In the genomic region with DNA sequence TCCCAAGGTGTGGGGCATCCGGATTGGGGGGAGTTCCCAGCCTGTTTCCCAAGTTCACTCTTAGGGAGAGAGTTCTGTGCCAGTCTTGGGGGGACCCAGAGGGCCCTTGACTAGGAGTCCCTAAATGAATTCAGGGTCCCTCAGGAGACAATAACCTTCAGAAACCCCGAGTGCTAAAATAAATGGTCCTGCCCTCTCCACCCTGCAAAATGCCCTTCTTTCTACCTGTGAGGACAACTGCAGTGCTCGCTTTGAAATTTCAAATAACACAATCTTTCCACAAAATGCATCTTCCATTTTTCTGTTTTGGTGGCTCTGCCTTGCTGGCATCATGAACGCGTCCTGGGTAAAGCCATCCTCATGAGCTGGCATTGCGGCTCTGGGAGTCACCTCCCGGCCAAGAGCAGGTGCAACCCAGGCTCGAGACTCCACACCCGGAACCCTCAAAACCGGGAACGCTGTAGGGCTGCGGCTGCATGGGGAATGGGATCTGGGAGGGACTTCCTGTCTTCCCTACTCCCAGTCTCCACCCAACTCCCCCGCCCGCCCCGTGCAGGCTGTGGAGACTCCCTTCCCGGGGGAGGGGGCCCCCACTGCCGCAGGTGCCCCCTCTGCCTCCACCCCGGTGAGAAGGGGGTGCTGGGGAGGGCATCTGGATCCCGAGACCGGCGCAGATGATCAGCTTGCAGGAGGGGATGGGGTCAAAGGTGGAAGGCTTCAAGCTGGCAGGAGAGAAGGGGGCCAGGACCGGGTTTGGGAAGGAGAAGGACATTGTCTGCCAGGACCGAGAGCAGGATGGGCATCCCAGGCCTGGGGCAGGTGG, we compare ENCODE assay signal across 10 cellular contexts. TPM values are rescaled to one million over a fixed set of nuclear protein-coding genes. Genes with fewer than 3 reads are reported as not detected.
A peak's percentile ranks its signal among the peaks of the same experiment; 100 is the strongest.
DNase-seq lines count a peak whose midpoint lies in the region; ATAC-seq, FAIRE-seq and TF ChIP-seq lines count a peak whose summit lies in the region.
"Had no signal": no experiment of that assay in that cellular context is flagged by ENCODE, and none has a peak within 500 bp of the region (broad histone marks: within the 10 kb centered on the region; RNA-seq: fewer than 3 reads in every experiment).

A gene (plus strand): TSS at position 529 of the 823 bp plus-strand sequence. CDS start 845 bp downstream, outside the sequence.

- peak; percentile 48 for ATAC-seq in stimulated activated naive CD8-positive, alpha-beta T cell treated with anti-CD3 and anti-CD28 coated beads, Interleukin-15, amount 100 ng/mL, for 72 hours
- no peak for ATAC-seq in stimulated activated naive CD8-positive, alpha-beta T cell treated with anti-CD3 and anti-CD28 coated beads, Interleukin-15, Interleukin-2, amounts not matched to agents 100 U/mL and 50 U/mL, for 24 hours
- ATAC-seq in lower lobe of right lung (peak; percentile 91 to 95), HG03521 (IDR thresholded peaks at IDR 0.05; ENCODE audit: unreplicated experiment) (no peak)

- H3K18ac ChIP-seq in H1 (ENCODE audit: extremely low read depth, low read length): no peak within 1 kb of the TSS; the same call in none of the 2 replicates

- H3K23ac ChIP-seq in H1 (ENCODE audit: insufficient read length): no peak within 1 kb of the TSS

- peak within 1 kb of the TSS; percentile 59 for H3K4me3 ChIP-seq in OCI-LY7 (ENCODE audit: low read depth, low read length, poor library complexity, severe bottlenecking)
- H3K4me3 ChIP-seq in H1 (ENCODE audit: extremely low read depth in 1 of 4, insufficient read depth in 2 of 4, low read depth in 3 of 4, low read length in 4 of 4): peak within 1 kb of the TSS; percentile 85 to 93 (median 92)
- H3K4me3 ChIP-seq in lower lobe of right lung: peak within 1 kb of the TSS; percentile 77

- no peaks in the 10 kb centered on the region for H3K9me3 ChIP-seq in OCI-LY7 (ENCODE audit: low read length)
- H3K9me3 ChIP-seq in H1 (ENCODE audit: insufficient read depth in 2 of 2, low read depth in 1 of 2, low read length in 1 of 2): no peaks in the 10 kb centered on the region
- H3K9me3 ChIP-seq in lower lobe of right lung: no peaks in the 10 kb centered on the region

- H2BK120ac ChIP-seq in H1 (replicated peaks; ENCODE audit: low read depth, low read length): no peak within 1 kb of the TSS

- no peak within 1 kb of the TSS for H2BK20ac ChIP-seq in H1 (ENCODE audit: low read length)

- 18% methylated on average over 22 of the region's 23 CpGs; no CpG with 5 or more reads in 1 of the 2 experiments for WGBS in H1 (ENCODE audit: extremely low coverage in 1 of 2, insufficient coverage in 1 of 2, insufficient read length in 1 of 2, insufficient replicate concordance in 2 of 2, low coverage in 1 of 2, low lambda C conversion rate in 2 of 2, missing lambda C conversion rate in 1 of 2), 2 experiments

- H4K8ac ChIP-seq in H1 (ENCODE audit: extremely low read depth, insufficient read depth, low read length): peak within 1 kb of the TSS; percentile 92

- H3K9ac ChIP-seq in H1 (replicated peaks in 1 of 4; ENCODE audit: extremely low read depth in 1 of 4, low read depth in 3 of 4, low read length in 3 of 4): peak within 1 kb of the TSS; percentile 59 to 74 (median 64)

- FAIRE-seq in H1 (lab: Jason Lieb, UNC): no peak

- TF ChIP-seq RAD21 in H1 (IDR thresholded peaks at IDR 0.05 in 1 of 2, conservative IDR thresholded peaks at IDR 0.05 in 1 of 2; ENCODE audit: low read depth in 2 of 2, low read length in 2 of 2): peak; percentile 17 to 36; a peak in 2 of 4 replicates

- TF ChIP-seq POLR2A in H1 (IDR thresholded peaks at IDR 0.05; ENCODE audit: control extremely low read depth in 1 of 2, low read depth in 2 of 2, low read length in 2 of 2): no peak

- H3K27me3 ChIP-seq in H1 (replicated peaks in 1 of 4; ENCODE audit: control insufficient read depth in 3 of 4, extremely low read depth in 1 of 4, insufficient read depth in 3 of 4, low read length in 3 of 4): no peaks in the 10 kb centered on the region
- H3K27me3 ChIP-seq in lower lobe of right lung (ENCODE audit: low read depth): no peaks in the 10 kb centered on the region

- peak within 1 kb of the TSS; percentile 88; the same call in 1 of the 2 replicates for H2BK15ac ChIP-seq in H1 (ENCODE audit: low read length)

- H2BK12ac ChIP-seq in H1 (ENCODE audit: low read depth, low read length): peak within 1 kb of the TSS; percentile 80; the same call in 1 of the 2 replicates

- peaks cover 6% of the 10 kb centered on the region; the same call in 1 of the 2 replicates for H3K79me1 ChIP-seq in H1 (ENCODE audit: low read depth, low read length)

- H4K20me1 ChIP-seq in OCI-LY7 (ENCODE audit: insufficient read depth, low read length) (no peaks in the 10 kb centered on the region), H1 (replicated peaks in 1 of 2; ENCODE audit: control insufficient read depth in 1 of 2, insufficient read depth in 2 of 2, low read length in 2 of 2) (peaks cover 0 to 4% of the 10 kb centered on the region in 2 experiments)

- POLR2A ChIA-PET in OCI-LY7 (lab: Charles Lee): no interaction called here
- POLR2A ChIA-PET in H1 (lab: Charles Lee; ENCODE audit: partially characterized antibody): interaction anchor here (0.8 to 12.1 kb wide), 11 partner anchors 8 to 108 kb away, joined by 3 to 169 read pairs (median 5); a partner anchor contains a TSS

- peaks cover 7% of the 10 kb centered on the region for H3K27me3 Mint-ChIP-seq in stimulated activated naive CD8-positive, alpha-beta T cell treated with anti-CD3 and anti-CD28 coated beads, Interleukin-15, amount 100 ng/mL, for 72 hours
- no peaks in the 10 kb centered on the region for H3K27me3 Mint-ChIP-seq in type B pancreatic cell
- H3K27me3 Mint-ChIP-seq: activated naive CD8-positive, alpha-beta T cell had no signal

- peak within 1 kb of the TSS; percentile 1; the same call in 1 of the 2 replicates for H2AFZ ChIP-seq in OCI-LY7 (ENCODE audit: low read length)
- H2AFZ ChIP-seq in H1 (ENCODE audit: low read length): peak within 1 kb of the TSS; percentile 24; the same call in 1 of the 2 replicates

- H3K9me3 Mint-ChIP-seq in stimulated activated naive CD8-positive, alpha-beta T cell treated with anti-CD3 and anti-CD28 coated beads, Interleukin-15, amount 100 ng/mL, for 72 hours: no peaks in the 10 kb centered on the region
- H3K9me3 Mint-ChIP-seq in type B pancreatic cell: no peaks in the 10 kb centered on the region

- H3K14ac ChIP-seq in H1 (ENCODE audit: insufficient read length): no peak within 1 kb of the TSS

- 0 out of 2 replicates have a peak within 1 kb of the TSS, but pooled peaks have one; percentile 39 for H2AK5ac ChIP-seq in H1 (ENCODE audit: low read depth, low read length)

- H3K4ac ChIP-seq in H1 (replicated peaks; ENCODE audit: insufficient read length, low read depth, low read length): peak within 1 kb of the TSS; percentile 82

- H3K79me2 ChIP-seq in OCI-LY7 (ENCODE audit: insufficient read depth, low read depth, low read length) (no peaks in the 10 kb centered on the region), H1 (ENCODE audit: control insufficient read depth in 1 of 2, insufficient read depth in 2 of 2, low read length in 2 of 2) (peaks cover 0 to 17% of the 10 kb centered on the region in 2 experiments; a peak in 2 of 4 replicates)

- intact Hi-C loops in OCI-LY7 (cut with micrococcal nuclease; ENCODE audit: unreplicated experiment) (no loop called here), lower lobe of right lung (cut with DNase I) (no loop called here), posterior vena cava (cut with DNase I) (loop anchor here in 1 of 2 donors (10.0 kb wide), 1 partner anchor 47 kb away; a partner anchor contains a TSS)

- H3K36me3 ChIP-seq in OCI-LY7 (ENCODE audit: insufficient read depth, low read length): no peaks in the 10 kb centered on the region
- H3K36me3 ChIP-seq in H1 (ENCODE audit: control insufficient read depth in 2 of 4, insufficient read depth in 4 of 4, low read length in 3 of 4): peaks cover 0 to 11% (median 9%) of the 10 kb centered on the region in 4 experiments; a peak in 7 of 8 replicates
- peaks cover 23% of the 10 kb centered on the region for H3K36me3 ChIP-seq in lower lobe of right lung

- no peak within 1 kb of the TSS for H3K4me3 Mint-ChIP-seq in stimulated activated naive CD8-positive, alpha-beta T cell treated with anti-CD3 and anti-CD28 coated beads, Interleukin-15, amount 100 ng/mL, for 72 hours
- H3K4me3 Mint-ChIP-seq in type B pancreatic cell: peak within 1 kb of the TSS; percentile 93
- H3K4me3 Mint-ChIP-seq: activated naive CD8-positive, alpha-beta T cell had no signal

- H3K9me2 ChIP-seq in OCI-LY7 (ENCODE audit: insufficient read depth, low read length): no peaks in the 10 kb centered on the region

- TF ChIP-seq EP300 in H1 (IDR thresholded peaks at IDR 0.05; ENCODE audit: borderline replicate concordance in 1 of 2, low read depth in 2 of 2, low read length in 2 of 2): peak in 1 of 2 experiments; percentile 79; a peak in 1 of 3 replicates

- peak within 1 kb of the TSS; percentile 70 for H4K91ac ChIP-seq in H1 (replicated peaks; ENCODE audit: insufficient read length, low read length)

- H3K27ac ChIP-seq in OCI-LY7 (ENCODE audit: low read depth, low read length, poor library complexity, severe bottlenecking) (no peak within 1 kb of the TSS), H1 (ENCODE audit: low read depth, low read length) (peak within 1 kb of the TSS; percentile 51; the same call in 1 of the 2 replicates), lower lobe of right lung (peak within 1 kb of the TSS; percentile 67)

- no peak for TF ChIP-seq CTCF in OCI-LY7 (conservative IDR thresholded peaks at IDR 0.05; ENCODE audit: low read length)
- 0 out of 4 replicates have a peak, but pooled peaks of 1 of the 3 experiments have one; percentile 14 for TF ChIP-seq CTCF in H1 (IDR thresholded peaks at IDR 0.05; ENCODE audit: control extremely low read depth in 1 of 3, insufficient read depth in 1 of 3, low read depth in 1 of 3, low read length in 3 of 3)
- no peak for TF ChIP-seq CTCF in lower lobe of right lung (IDR thresholded peaks at IDR 0.05)
- no peak for TF ChIP-seq CTCF in type B pancreatic cell (conservative IDR thresholded peaks at IDR 0.05)

- H3K36me3 Mint-ChIP-seq in type B pancreatic cell: no peaks in the 10 kb centered on the region

- no peak for DNase-seq in stimulated activated naive CD8-positive, alpha-beta T cell treated with anti-CD3 and anti-CD28 coated beads, Interleukin-15, amount 100 ng/mL, for 72 hours
- DNase-seq in stimulated activated naive CD8-positive, alpha-beta T cell treated with anti-CD3 and anti-CD28 coated beads, Interleukin-15, Interleukin-2, amounts not matched to agents 100 U/mL and 50 U/mL, for 24 hours: no peak
- no peak for DNase-seq in OCI-LY7 (ENCODE audit: low spot score)
- DNase-seq in H1 (ENCODE audit: low read depth in 1 of 2, low spot score in 2 of 2): peak in 1 of 2 experiments; percentile 92
- DNase-seq in lower lobe of right lung: peak; percentile 80
- DNase-seq in type B pancreatic cell (ENCODE audit: extremely low spot score, unreplicated experiment): peak; percentile 81
- no peak for DNase-seq in posterior vena cava (ENCODE audit: low spot score)
- DNase-seq: DND-41 had no signal

- no peak within 1 kb of the TSS for H3K27ac Mint-ChIP-seq in stimulated activated naive CD8-positive, alpha-beta T cell treated with anti-CD3 and anti-CD28 coated beads, Interleukin-15, amount 100 ng/mL, for 72 hours
- H3K27ac Mint-ChIP-seq in type B pancreatic cell: peak within 1 kb of the TSS; percentile 86
- H3K27ac Mint-ChIP-seq: activated naive CD8-positive, alpha-beta T cell had no signal

- peak within 1 kb of the TSS; percentile 75 for H3K56ac ChIP-seq in H1 (replicated peaks; ENCODE audit: insufficient read length, low read depth, low read length)

- H3K4me2 ChIP-seq in OCI-LY7 (ENCODE audit: low read length) (peak within 1 kb of the TSS; percentile 48; the same call in 1 of the 2 replicates), H1 (ENCODE audit: insufficient read depth in 1 of 2, low read depth in 2 of 2, low read length in 2 of 2) (peak within 1 kb of the TSS; percentile 79 to 93)

- BruUV-seq in OCI-LY7 (replicated peaks; lab: Mats Ljungman, UMichigan): no TSS peak

- H4K5ac ChIP-seq in H1 (ENCODE audit: insufficient read length, low read depth, low read length): peak within 1 kb of the TSS; percentile 81

- peaks cover 8% of the 10 kb centered on the region for H3K23me2 ChIP-seq in H1 (ENCODE audit: low read depth, low read length)

- peak within 1 kb of the TSS; percentile 93; the same call in 1 of the 2 replicates for H2BK5ac ChIP-seq in H1 (ENCODE audit: low read depth, low read length)

- H3K4me1 Mint-ChIP-seq in stimulated activated naive CD8-positive, alpha-beta T cell treated with anti-CD3 and anti-CD28 coated beads, Interleukin-15, amount 100 ng/mL, for 72 hours: peaks cover 3% of the 10 kb centered on the region
- H3K4me1 Mint-ChIP-seq in type B pancreatic cell (ENCODE audit: unreplicated experiment): peaks cover 23% of the 10 kb centered on the region

- H3K4me1 ChIP-seq in OCI-LY7 (ENCODE audit: insufficient read depth, low read length, poor library complexity, severe bottlenecking) (no peaks in the 10 kb centered on the region), H1 (replicated peaks in 1 of 4; ENCODE audit: control insufficient read depth in 3 of 4, insufficient read depth in 4 of 4, low read length in 3 of 4) (peaks cover 0 to 15% (median 8%) of the 10 kb centered on the region in 4 experiments; a peak in 5 of 7 replicates), lower lobe of right lung (peaks cover 30% of the 10 kb centered on the region)

- CTCF ChIA-PET in OCI-LY7 (lab: Charles Lee; ENCODE audit: unreplicated experiment): no interaction called here
- CTCF ChIA-PET in H1 (lab: Charles Lee; ENCODE audit: partially characterized antibody): interaction anchor here (0.6 to 36.8 kb wide), 10 partner anchors 9 to 94 kb away, joined by 3 to 619 read pairs (median 14); a partner anchor contains a TSS

RNA-seq across cellular contexts. Expression of the gene that starts here (rescaled TPM):
- 0.67 and 1.2 TPM in 2 replicates for total RNA-seq in OCI-LY7 (2014; rRNA removed; shearing (Covaris generic))
- total RNA-seq in OCI-LY7 (2022) (0.30 TPM in 1 of 2 replicates, not detected in the other), lower lobe of right lung (11.9 TPM), type B pancreatic cell (ENCODE audit: low replicate concordance) (15.0 and 18.2 TPM in 2 replicates), posterior vena cava (1 to 10 TPM; 7.6 to 8.3 TPM)
- total RNA-seq in H1 (2021; fragmentation: NEBNext Ultra II Directional; extraction: Animal tissue kit (Norgen Biotek cat#: 25700)): 17.0 and 19.1 TPM in 2 replicates
- 19.9 and 28.5 TPM in 2 replicates for polyA plus RNA-seq in H1 (2011; rRNA removed)
- polyA plus RNA-seq in H1 (2011; cell fraction: cytosol; rRNA removed): 26.2 TPM
- 23.3 TPM for polyA plus RNA-seq in H1 (2011; cell fraction: nucleus; rRNA removed)
- polyA plus RNA-seq in H1 (2012, experiment 1 of 2): 10.8 to 18.0 TPM (median 16.3 TPM) in 4 replicates
- 13.8 TPM for polyA plus RNA-seq in H1 (2012, experiment 2 of 2)
- 9.9 TPM for polyA plus RNA-seq in H1 (2013, experiment 1 of 2)
- 10.4 TPM for polyA plus RNA-seq in H1 (2013, experiment 2 of 2)
- 4.6 and 7.3 TPM in 2 replicates for polyA minus RNA-seq in H1 (2011; rRNA and poly(A)+ RNA removed)
- 15.5 TPM for polyA minus RNA-seq in H1 (2011; cell fraction: cytosol; rRNA and poly(A)+ RNA removed)
- polyA minus RNA-seq in H1 (2011; cell fraction: nucleus; rRNA and poly(A)+ RNA removed): 9.2 TPM

Comparison
In these comparisons a context has a peak if more than half of its experiments do, and no peak if none do; other contexts are left out.
1. ATAC-seq: peak in stimulated activated naive CD8-positive, alpha-beta T cell treated with anti-CD3 and anti-CD28 coated beads, Interleukin-15, amount 100 ng/mL, for 72 hours (single experiment) and lower lobe of right lung (2 of 2); none in stimulated activated naive CD8-positive, alpha-beta T cell treated with anti-CD3 and anti-CD28 coated beads, Interleukin-15, Interleukin-2, amounts not matched to agents 100 U/mL and 50 U/mL, for 24 hours (single experiment) and HG03521 (single experiment).
2. DNase-seq: peak in lower lobe of right lung (single experiment) and type B pancreatic cell (single experiment); none in stimulated activated naive CD8-positive, alpha-beta T cell treated with anti-CD3 and anti-CD28 coated beads, Interleukin-15, amount 100 ng/mL, for 72 hours (0 of 2), stimulated activated naive CD8-positive, alpha-beta T cell treated with anti-CD3 and anti-CD28 coated beads, Interleukin-15, Interleukin-2, amounts not matched to agents 100 U/mL and 50 U/mL, for 24 hours (single experiment), OCI-LY7 (single experiment) and posterior vena cava (single experiment).
3. Peak in every context shown above with its lines, with median percentiles within 50 percentile points of each other: H3K4me3 ChIP-seq.